ENCODE assay signal across 26 cellular contexts in the genomic region with DNA sequence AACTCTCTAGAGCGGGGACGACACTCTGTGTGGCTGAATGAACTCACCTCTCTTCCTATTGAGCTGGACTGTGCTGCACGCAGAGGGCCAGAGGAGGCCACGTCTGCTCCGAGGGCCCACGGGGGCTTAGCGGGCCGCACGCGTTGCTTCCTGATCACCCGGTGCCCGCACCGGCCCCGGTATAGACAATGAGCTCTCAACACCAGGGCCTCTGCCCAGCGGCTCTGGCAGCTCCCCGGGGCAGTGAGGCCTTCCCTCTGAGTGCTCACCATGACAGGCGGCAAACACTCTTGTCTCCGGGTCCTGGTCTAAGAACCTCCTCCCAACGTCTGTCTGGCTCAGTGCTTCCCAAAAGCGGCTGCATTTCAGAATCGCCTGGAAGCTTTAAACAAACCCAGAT.
"Had no signal": no experiment of that assay in that cellular context is flagged by ENCODE, and none has a peak within 500 bp of the region (broad histone marks: within the 10 kb centered on the region; RNA-seq: fewer than 3 reads in every experiment).

No MANE protein-coding gene starts in this region.

- FAIRE-seq: endometrium, islet of Langerhans, keratinocyte had no signal

- H3K4me3 ChIP-seq: colonic mucosa, esophagus squamous epithelium, gastrocnemius medialis, heart right ventricle, left lung, lower lobe of right lung, mucosa of descending colon had no signal

- H3K36me3 Mint-ChIP-seq: mesothelial cell of epicardium had no signal

- H3K27me3 ChIP-seq: colonic mucosa, esophagus squamous epithelium, gastrocnemius medialis, heart right ventricle, left lung had no signal

- H3K4me1 ChIP-seq: colonic mucosa, esophagus squamous epithelium, gastrocnemius medialis, heart right ventricle, left lung, lower lobe of right lung had no signal

- H3K9me3 ChIP-seq: colonic mucosa, esophagus squamous epithelium, gastrocnemius medialis, left lung, lower lobe of right lung, mucosa of descending colon had no signal

- H3K4me1 Mint-ChIP-seq: endodermal cell, mesothelial cell of epicardium had no signal

- H3K4me3 Mint-ChIP-seq: dendritic cell treated with granulocyte-macrophage colony-stimulating factor and Interleukin-4, amounts not matched to agents 40 ng/mL and 50 ng/mL, for 4 days; effector memory CD8-positive, alpha-beta T cell; endodermal cell; mesothelial cell of epicardium had no signal

- H3K27ac ChIP-seq: colonic mucosa, epithelial cell of prostate, esophagus squamous epithelium, gastrocnemius medialis, heart right ventricle, left lung, lower lobe of right lung had no signal

- H3K9me3 Mint-ChIP-seq: dendritic cell treated with granulocyte-macrophage colony-stimulating factor and Interleukin-4, amounts not matched to agents 40 ng/mL and 50 ng/mL, for 4 days; effector memory CD8-positive, alpha-beta T cell; endodermal cell had no signal

- H3K27me3 Mint-ChIP-seq: dendritic cell treated with granulocyte-macrophage colony-stimulating factor and Interleukin-4, amounts not matched to agents 40 ng/mL and 50 ng/mL, for 4 days had no signal

- ATAC-seq: effector memory CD8-positive, alpha-beta T cell; esophagus mucosa; gastrocnemius medialis; heart right ventricle; left cardiac atrium; left lung; left ventricle myocardium superior; mucosa of descending colon had no signal

- DNase-seq: colonic mucosa; cortex of kidney; effector CD8-positive, alpha-beta T cell; effector memory CD8-positive, alpha-beta T cell; endodermal cell; erythroblast; esophagus squamous epithelium; foreskin fibroblast; foreskin melanocyte; gastrocnemius medialis; glutamatergic neuron; heart right ventricle; hippocampal formation; left cardiac atrium; left lung; left ventricle myocardium superior; lower lobe of right lung; mesenchymal stem cell; mucosa of descending colon had no signal

- H3K36me3 ChIP-seq: colonic mucosa, esophagus squamous epithelium, gastrocnemius medialis, heart right ventricle, left lung, lower lobe of right lung had no signal

- H3K27ac Mint-ChIP-seq: dendritic cell treated with granulocyte-macrophage colony-stimulating factor and Interleukin-4, amounts not matched to agents 40 ng/mL and 50 ng/mL, for 4 days; effector memory CD8-positive, alpha-beta T cell; endodermal cell; mesothelial cell of epicardium had no signal
